9 cellular contexts compared by ENCODE assay signal in genomic region chrX:110414679-110415439, GRCh38. TPM values are rescaled to one million over a fixed set of nuclear protein-coding genes. Genes with fewer than 3 reads are reported as not detected.
A peak's percentile ranks its signal among the peaks of the same experiment; 100 is the strongest.
DNase-seq lines count a peak whose midpoint lies in the region; ATAC-seq and TF ChIP-seq lines count a peak whose summit lies in the region.
"Had no signal": no experiment of that assay in that cellular context is flagged by ENCODE, and none has a peak within 500 bp of the region (broad histone marks: within the 10 kb centered on the region; RNA-seq: fewer than 3 reads in every experiment).

No MANE protein-coding gene starts in this region.

- H3K4me1 Mint-ChIP-seq in natural killer cell treated with Interleukin-12 subunit alpha and Interleukin-12 subunit beta and Interleukin-15 and Interleukin-18, amount 100 ng/mL, for 72 hours (ENCODE audit: low read depth in 2 of 2) = peaks cover 0 to 5% of the 10 kb centered on the region in 2 donors

- no peaks in the 10 kb centered on the region for H3K36me3 ChIP-seq in MM.1S (replicated peaks; ENCODE audit: insufficient read depth, low read length)
- H3K36me3 ChIP-seq in skeletal muscle satellite cell (ENCODE audit: insufficient read depth, low read length) = no peaks in the 10 kb centered on the region
- no peaks in the 10 kb centered on the region for H3K36me3 ChIP-seq in right atrium auricular region

- no peaks in the 10 kb centered on the region for H3K9me3 Mint-ChIP-seq in natural killer cell treated with Interleukin-12 subunit alpha and Interleukin-12 subunit beta and Interleukin-15 and Interleukin-18, amount 100 ng/mL, for 72 hours

- peak overlapping the region; percentile 46 for H2AFZ ChIP-seq in MM.1S (ENCODE audit: low read length)

- H3F3A ChIP-seq in MM.1S (ENCODE audit: insufficient read depth, low read length) = peaks cover 22% of the 10 kb centered on the region

- H3K4me1 ChIP-seq in MM.1S (ENCODE audit: low read length) (peaks cover 41% of the 10 kb centered on the region), skeletal muscle satellite cell (ENCODE audit: control insufficient read depth, insufficient read depth, low read length) (peaks cover 45% of the 10 kb centered on the region), right atrium auricular region (no peaks in the 10 kb centered on the region)

- H3K4me3 ChIP-seq in MM.1S (ENCODE audit: low read length) = peak overlapping the region; percentile 25; the same call in 1 of the 2 replicates
- no peak overlapping the region for H3K4me3 ChIP-seq in skeletal muscle satellite cell (ENCODE audit: low read length)
- no peak overlapping the region for H3K4me3 ChIP-seq in right atrium auricular region

- H3K79me2 ChIP-seq in MM.1S (ENCODE audit: low read length) = no peaks in the 10 kb centered on the region

- no peaks in the 10 kb centered on the region for H4K20me1 ChIP-seq in MM.1S (ENCODE audit: insufficient read depth, low read length)

- peaks cover 16 to 26% of the 10 kb centered on the region in 2 donors for H3K27me3 Mint-ChIP-seq in natural killer cell treated with Interleukin-12 subunit alpha and Interleukin-12 subunit beta and Interleukin-15 and Interleukin-18, amount 100 ng/mL, for 72 hours

- DNase-seq in GM19238 (ENCODE audit: insufficient read length, low spot score) = peak; percentile 9
- DNase-seq in MM.1S = peak; percentile 83
- DNase-seq in natural killer cell treated with Interleukin-12 subunit alpha and Interleukin-12 subunit beta and Interleukin-15 and Interleukin-18, amount 100 ng/mL, for 72 hours (ENCODE audit: low spot score) = no peak
- no peak for DNase-seq in right atrium auricular region (ENCODE audit: low spot score)
- no peak for DNase-seq in globus pallidus (ENCODE audit: low spot score)
- DNase-seq: NCI-H146 had no signal

- TF ChIP-seq CTCF in MM.1S (IDR thresholded peaks at IDR 0.05; ENCODE audit: low read length) (no peak), right atrium auricular region (IDR thresholded peaks at IDR 0.05) (no peak)

- peak overlapping the region; percentile 74; the same call in 1 of the 2 replicates for H3K27ac ChIP-seq in MM.1S (ENCODE audit: low read length)
- no peak overlapping the region for H3K27ac ChIP-seq in right atrium auricular region

- no peaks in the 10 kb centered on the region for H3K36me3 Mint-ChIP-seq in natural killer cell treated with Interleukin-12 subunit alpha and Interleukin-12 subunit beta and Interleukin-15 and Interleukin-18, amount 100 ng/mL, for 72 hours

- H3K4me3 Mint-ChIP-seq in natural killer cell treated with Interleukin-12 subunit alpha and Interleukin-12 subunit beta and Interleukin-15 and Interleukin-18, amount 100 ng/mL, for 72 hours = no peak overlapping the region

- peak; percentile 58 for ATAC-seq in HG02763 (IDR thresholded peaks at IDR 0.05; ENCODE audit: unreplicated experiment)
- ATAC-seq in activated CD4-positive, CD25-positive, alpha-beta regulatory T cell treated with anti-CD3 and anti-CD28 coated beads, Interleukin-2, amount 50 U/mL, for 24 hours = no peak
- no peak for ATAC-seq in natural killer cell treated with Interleukin-12 subunit alpha and Interleukin-12 subunit beta and Interleukin-15 and Interleukin-18, amount 100 ng/mL, for 72 hours

- no peak overlapping the region for H3K27ac Mint-ChIP-seq in natural killer cell treated with Interleukin-12 subunit alpha and Interleukin-12 subunit beta and Interleukin-15 and Interleukin-18, amount 100 ng/mL, for 72 hours

- no peaks in the 10 kb centered on the region for H3K9me2 ChIP-seq in MM.1S (replicated peaks; ENCODE audit: insufficient read depth, low read length)

- peak overlapping the region; percentile 31; the same call in 1 of the 2 replicates for H3K9ac ChIP-seq in MM.1S (ENCODE audit: low read length)
- no peak overlapping the region for H3K9ac ChIP-seq in skeletal muscle satellite cell (ENCODE audit: low read depth, low read length)

- H3K27me3 ChIP-seq in MM.1S (replicated peaks; ENCODE audit: insufficient read depth, low read length) = no peaks in the 10 kb centered on the region
- H3K27me3 ChIP-seq in skeletal muscle satellite cell (ENCODE audit: control insufficient read depth, insufficient read depth, low read length) = peaks cover 2% of the 10 kb centered on the region
- H3K27me3 ChIP-seq in right atrium auricular region = no peaks in the 10 kb centered on the region

- H3K4me2 ChIP-seq in MM.1S (ENCODE audit: low read depth, low read length) (peak overlapping the region; percentile 84), skeletal muscle satellite cell (ENCODE audit: low read length) (peak overlapping the region; percentile 34)

- H3K9me3 ChIP-seq in MM.1S (replicated peaks; ENCODE audit: insufficient read depth, low read length) = no peaks in the 10 kb centered on the region
- no peaks in the 10 kb centered on the region for H3K9me3 ChIP-seq in skeletal muscle satellite cell (replicated peaks; ENCODE audit: low read length)
- H3K9me3 ChIP-seq in right atrium auricular region = no peaks in the 10 kb centered on the region

RNA-seq across cellular contexts. Expression of gene RTL9, which starts 56.2 kb away (rescaled TPM):
- total RNA-seq in skeletal muscle satellite cell (2012; rRNA removed) = 0.25 and 0.44 TPM in 2 replicates
- not detected for total RNA-seq in natural killer cell treated with Interleukin-12 subunit alpha and Interleukin-12 subunit beta and Interleukin-15 and Interleukin-18, amount 100 ng/mL, for 72 hours
- total RNA-seq in right atrium auricular region = under 1 TPM; 0.41 to 0.67 TPM

Comparison
In these comparisons a context has a peak if more than half of its experiments do, and no peak if none do; other contexts are left out.
1. DNase-seq: peak in GM19238 (single experiment) and MM.1S (single experiment); none in natural killer cell treated with Interleukin-12 subunit alpha and Interleukin-12 subunit beta and Interleukin-15 and Interleukin-18, amount 100 ng/mL, for 72 hours (single experiment), right atrium auricular region (single experiment) and globus pallidus (single experiment).